1 cellular context compared by ENCODE assay signal in the genomic region with DNA sequence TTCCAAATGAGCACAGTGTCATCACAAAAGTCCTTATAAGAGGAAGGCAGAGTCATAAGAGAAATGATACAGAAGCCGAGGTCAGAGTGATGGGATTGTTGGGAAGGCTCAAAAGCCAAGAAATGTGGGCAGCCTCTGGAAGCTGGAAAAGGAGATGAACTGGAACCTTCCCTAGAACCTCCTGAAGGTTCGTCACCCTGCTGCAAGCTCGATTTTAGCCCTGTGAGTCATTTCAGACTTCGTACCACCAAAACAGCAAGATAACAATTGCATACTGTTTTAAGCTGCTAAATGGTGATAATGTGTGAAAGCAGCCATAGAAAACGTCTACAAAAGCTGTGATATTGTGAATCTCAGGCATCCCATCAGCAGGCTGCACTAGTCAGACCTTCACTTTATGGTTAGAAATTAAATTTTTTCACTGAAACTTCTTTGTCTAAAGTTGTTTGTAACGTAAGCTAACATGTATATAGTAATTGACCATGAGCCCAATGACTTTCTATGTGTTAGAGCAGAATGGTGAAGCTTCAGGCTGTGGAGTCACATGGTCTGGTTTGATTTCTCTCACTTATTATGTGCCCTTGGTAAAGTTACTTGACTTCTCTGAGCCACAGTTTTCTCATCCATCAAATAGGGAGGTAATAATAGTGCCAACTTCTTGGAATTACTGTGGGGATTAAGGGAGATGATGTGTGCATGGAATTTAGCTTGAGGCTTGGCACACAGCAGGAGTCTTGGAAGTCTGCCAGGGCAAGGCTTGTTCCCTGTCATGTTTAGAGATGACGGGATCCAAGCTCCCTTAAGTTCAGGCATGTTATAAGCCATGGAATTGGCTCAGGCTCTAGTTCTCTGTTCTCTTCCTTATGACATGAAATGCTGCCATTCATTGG.
TF ChIP-seq lines count a peak whose summit lies in the region.

No MANE protein-coding gene starts in this region.

TF ChIP-seq in HepG2, 621 proteins besides CTCF, POLR2A, EP300 and RAD21 (continued from another document):
- TF ChIP-seq ZZZ3 (CRISPR knock-in tag; IDR thresholded peaks at IDR 0.05; ENCODE audit: borderline replicate concordance) (no peak), ZNF644 (CRISPR knock-in tag; IDR thresholded peaks at IDR 0.05; ENCODE audit: low read depth) (no peak), CCAR2 (optimal IDR thresholded peaks at IDR 0.05; ENCODE audit: low read depth, low read length) (no peak), ZNF678 (CRISPR knock-in tag; IDR thresholded peaks at IDR 0.05) (no peak), ARNT2 (CRISPR knock-in tag; IDR thresholded peaks at IDR 0.05; ENCODE audit: low read depth) (no peak), BRD4 (CRISPR knock-in tag; IDR thresholded peaks at IDR 0.05) (no peak)
